Comparison of ENCODE assay signal across 2 cellular contexts in genomic region chr7:141210862-141211261, GRCh38.
TF ChIP-seq lines count a peak whose summit lies in the region.

No MANE protein-coding gene starts in this region.

TF ChIP-seq in GM23338, 12 proteins besides CTCF, POLR2A, EP300 and RAD21:
- TF ChIP-seq REST (IDR thresholded peaks at IDR 0.05; ENCODE audit: unreplicated experiment) (no peak), NANOG (IDR thresholded peaks at IDR 0.05; ENCODE audit: borderline replicate concordance) (peak; percentile 36; the same call in 1 of the 2 replicates), ETS1 (IDR thresholded peaks at IDR 0.05) (no peak), JUNB (IDR thresholded peaks at IDR 0.05; ENCODE audit: unreplicated experiment) (no peak), POLR2AphosphoS5 (IDR thresholded peaks at IDR 0.05; ENCODE audit: low read depth) (no peak), STAT1 (IDR thresholded peaks at IDR 0.05; ENCODE audit: unreplicated experiment) (no peak), EZH2 (IDR thresholded peaks at IDR 0.05; ENCODE audit: low read depth, unreplicated experiment) (no peak), ZNF331 (CRISPR knock-in tag; IDR thresholded peaks at IDR 0.05; ENCODE audit: low read depth) (no peak), CREB1 (CRISPR knock-in tag; IDR thresholded peaks at IDR 0.05; ENCODE audit: low read depth) (0 out of 2 replicates have a peak, but pooled peaks have one; percentile 11)

TF ChIP-seq in H1, 55 proteins besides CTCF, POLR2A, EP300 and RAD21:
- no peak for TF ChIP-seq E2F6 (IDR thresholded peaks at IDR 0.05)
- no peak for TF ChIP-seq RNF2 (IDR thresholded peaks at IDR 0.05; ENCODE audit: borderline replicate concordance, low read depth, low read length, missing control alignments, poor library complexity, severe bottlenecking)
- TF ChIP-seq SP2 (IDR thresholded peaks at IDR 0.05; ENCODE audit: low read length): no peak
- no peak for TF ChIP-seq KDM4A (IDR thresholded peaks at IDR 0.05; ENCODE audit: low read depth, low read length, severe bottlenecking)
- TF ChIP-seq SP1 (IDR thresholded peaks at IDR 0.05; ENCODE audit: low read depth, low read length): 0 out of 2 replicates have a peak, but pooled peaks have one; percentile 13
